ENCODE assay signal across 1 cellular context in genomic region chr15:41568350-41569017, GRCh38.
TF ChIP-seq lines count a peak whose summit lies in the region.

No MANE protein-coding gene starts in this region.

TF ChIP-seq in HepG2, 621 proteins besides CTCF, POLR2A, EP300 and RAD21 (continued from another document and continues in another):
- TF ChIP-seq ETS1 (CRISPR knock-in tag; IDR thresholded peaks at IDR 0.05): no peak
- no peak for TF ChIP-seq RARG (CRISPR knock-in tag; IDR thresholded peaks at IDR 0.05; ENCODE audit: low read depth)
- peak; percentile 74 for TF ChIP-seq BCL6 (CRISPR knock-in tag; IDR thresholded peaks at IDR 0.05)
- TF ChIP-seq WIZ (CRISPR knock-in tag; IDR thresholded peaks at IDR 0.05): no peak
- TF ChIP-seq CREM (IDR thresholded peaks at IDR 0.05): peak; percentile 55
- no peak for TF ChIP-seq CREM (CRISPR knock-in tag; IDR thresholded peaks at IDR 0.05)
- peak; percentile 52; the same call in 1 of the 2 replicates for TF ChIP-seq ZNF740 (CRISPR knock-in tag; IDR thresholded peaks at IDR 0.05)
- no peak for TF ChIP-seq ELK4 (CRISPR knock-in tag; IDR thresholded peaks at IDR 0.05; ENCODE audit: borderline replicate concordance)
- peak; percentile 95 for TF ChIP-seq SALL1 (CRISPR knock-in tag; IDR thresholded peaks at IDR 0.05)
- TF ChIP-seq ZNF746 (CRISPR knock-in tag; IDR thresholded peaks at IDR 0.05): peak; percentile 94
- TF ChIP-seq ZNF292 (CRISPR knock-in tag; IDR thresholded peaks at IDR 0.05; ENCODE audit: borderline replicate concordance, low read depth): peak; percentile 96; the same call in 1 of the 2 replicates
- peak; percentile 82 for TF ChIP-seq FOXP1 (IDR thresholded peaks at IDR 0.05)
- TF ChIP-seq FOXP1 (CRISPR knock-in tag; IDR thresholded peaks at IDR 0.05): peak; percentile 98
- no peak for TF ChIP-seq ZFP1 (CRISPR knock-in tag; IDR thresholded peaks at IDR 0.05)
- TF ChIP-seq ZNF761 (CRISPR knock-in tag; conservative IDR thresholded peaks at IDR 0.05): peak; percentile 76; the same call in 1 of the 2 replicates
- TF ChIP-seq ZNF576 (CRISPR knock-in tag; IDR thresholded peaks at IDR 0.05): no peak
- TF ChIP-seq IKZF1 (IDR thresholded peaks at IDR 0.05): no peak
- TF ChIP-seq ZNF337 (CRISPR knock-in tag; IDR thresholded peaks at IDR 0.05; ENCODE audit: borderline replicate concordance, low read depth): no peak
- peak; percentile 100 for TF ChIP-seq ZNF281 (CRISPR knock-in tag; IDR thresholded peaks at IDR 0.05; ENCODE audit: borderline replicate concordance)
- TF ChIP-seq ZNF468 (CRISPR knock-in tag; IDR thresholded peaks at IDR 0.05): 0 out of 2 replicates have a peak, but pooled peaks have one; percentile 29
- TF ChIP-seq ZNF749 (CRISPR knock-in tag; IDR thresholded peaks at IDR 0.05; ENCODE audit: borderline replicate concordance): no peak
- TF ChIP-seq CBX5 (CRISPR knock-in tag; IDR thresholded peaks at IDR 0.05; ENCODE audit: borderline replicate concordance): peak; percentile 93; the same call in 1 of the 2 replicates
- TF ChIP-seq SMYD3 (CRISPR knock-in tag; IDR thresholded peaks at IDR 0.05): no peak
- peak; percentile 74 for TF ChIP-seq MIER2 (CRISPR knock-in tag; IDR thresholded peaks at IDR 0.05)
- TF ChIP-seq ZNF34 (CRISPR knock-in tag; IDR thresholded peaks at IDR 0.05; ENCODE audit: borderline replicate concordance): 0 out of 2 replicates have a peak, but pooled peaks have one; percentile 29
- no peak; the same call in 1 of the 2 replicates for TF ChIP-seq GABPB1 (CRISPR knock-in tag; IDR thresholded peaks at IDR 0.05)
- TF ChIP-seq ZMAT3 (CRISPR knock-in tag; conservative IDR thresholded peaks at IDR 0.05): peak; percentile 61; the same call in 1 of the 2 replicates
- TF ChIP-seq ZNF629 (CRISPR knock-in tag; conservative IDR thresholded peaks at IDR 0.05): peak; percentile 29; the same call in 1 of the 2 replicates
- no peak for TF ChIP-seq TBP (CRISPR knock-in tag; IDR thresholded peaks at IDR 0.05)
- peak; percentile 33; the same call in 1 of the 2 replicates for TF ChIP-seq KDM2A (CRISPR knock-in tag; IDR thresholded peaks at IDR 0.05; ENCODE audit: borderline replicate concordance, low read depth)
- peak; percentile 77; the same call in 1 of the 2 replicates for TF ChIP-seq YEATS4 (CRISPR knock-in tag; IDR thresholded peaks at IDR 0.05; ENCODE audit: borderline replicate concordance)
- TF ChIP-seq ETV6 (CRISPR knock-in tag; conservative IDR thresholded peaks at IDR 0.05): no peak
- TF ChIP-seq ZNF605 (CRISPR knock-in tag; IDR thresholded peaks at IDR 0.05): no peak
- TF ChIP-seq ZNF24 (IDR thresholded peaks at IDR 0.05): 0 out of 2 replicates have a peak, but pooled peaks have one; percentile 29
- peak; percentile 59; the same call in 1 of the 2 replicates for TF ChIP-seq ZFP91 (CRISPR knock-in tag; IDR thresholded peaks at IDR 0.05; ENCODE audit: borderline replicate concordance)
- TF ChIP-seq TFAP4 (IDR thresholded peaks at IDR 0.05; ENCODE audit: borderline replicate concordance, low read depth): peak; percentile 84; the same call in 1 of the 2 replicates
- no peak for TF ChIP-seq ZNF839 (CRISPR knock-in tag; IDR thresholded peaks at IDR 0.05; ENCODE audit: borderline replicate concordance)
- TF ChIP-seq NFATC3 (CRISPR knock-in tag; IDR thresholded peaks at IDR 0.05): no peak
- TF ChIP-seq SP5 (CRISPR knock-in tag; IDR thresholded peaks at IDR 0.05; ENCODE audit: borderline replicate concordance, low read depth): peak; percentile 79
- TF ChIP-seq JUNB (CRISPR knock-in tag; IDR thresholded peaks at IDR 0.05; ENCODE audit: borderline replicate concordance): no peak
- TF ChIP-seq ZNF513 (CRISPR knock-in tag; conservative IDR thresholded peaks at IDR 0.05): no peak
- no peak for TF ChIP-seq TOPORS (CRISPR knock-in tag; IDR thresholded peaks at IDR 0.05)
- TF ChIP-seq FOXC1 (CRISPR knock-in tag; IDR thresholded peaks at IDR 0.05; ENCODE audit: borderline replicate concordance): peak; percentile 74; the same call in 1 of the 2 replicates
- no peak for TF ChIP-seq ZBTB14 (CRISPR knock-in tag; IDR thresholded peaks at IDR 0.05)
- no peak for TF ChIP-seq PAWR (CRISPR knock-in tag; IDR thresholded peaks at IDR 0.05; ENCODE audit: borderline replicate concordance)
- TF ChIP-seq ZNF564 (CRISPR knock-in tag; IDR thresholded peaks at IDR 0.05): peak; percentile 87
- no peak for TF ChIP-seq ZSCAN30 (CRISPR knock-in tag; IDR thresholded peaks at IDR 0.05)
- TF ChIP-seq HDAC2 (CRISPR knock-in tag; IDR thresholded peaks at IDR 0.05): peak; percentile 91
- TF ChIP-seq FOXJ3 (CRISPR knock-in tag; IDR thresholded peaks at IDR 0.05; ENCODE audit: borderline replicate concordance): peak; percentile 90
- TF ChIP-seq JARID2 (CRISPR knock-in tag; IDR thresholded peaks at IDR 0.05; ENCODE audit: insufficient replicate concordance): no peak
- TF ChIP-seq ZNF503 (CRISPR knock-in tag; IDR thresholded peaks at IDR 0.05): peak; percentile 83; the same call in 1 of the 2 replicates
- no peak for TF ChIP-seq NFYB (CRISPR knock-in tag; IDR thresholded peaks at IDR 0.05)
- TF ChIP-seq TFDP1 (CRISPR knock-in tag; IDR thresholded peaks at IDR 0.05; ENCODE audit: borderline replicate concordance): peak; percentile 37; the same call in 1 of the 2 replicates
- TF ChIP-seq TEAD2 (CRISPR knock-in tag; IDR thresholded peaks at IDR 0.05): no peak
- no peak for TF ChIP-seq SRSF1 (optimal IDR thresholded peaks at IDR 0.05; ENCODE audit: low read depth, low read length)
